ENCODE assay signal across 1 cellular context in genomic region chr12:128091931-128092330, GRCh38.
TF ChIP-seq lines count a peak whose summit lies in the region.

No MANE protein-coding gene starts in this region.

TF ChIP-seq in H1, 55 proteins besides CTCF, POLR2A, EP300 and RAD21:
- TF ChIP-seq KDM4A (IDR thresholded peaks at IDR 0.05; ENCODE audit: low read depth, low read length, severe bottlenecking) (no peak), CREB1 (IDR thresholded peaks at IDR 0.05) (no peak), E2F6 (IDR thresholded peaks at IDR 0.05) (no peak), POLR2AphosphoS5 (IDR thresholded peaks at IDR 0.05; ENCODE audit: low read depth, low read length) (no peak), SAP30 (IDR thresholded peaks at IDR 0.05; ENCODE audit: insufficient read depth, insufficient replicate concordance, low read length) (no peak), RXRA (IDR thresholded peaks at IDR 0.05; ENCODE audit: insufficient read depth, low read depth, low read length) (no peak), ZNF274 (IDR thresholded peaks at IDR 0.05; ENCODE audit: borderline replicate concordance, extremely low read depth, low read length) (no peak), RFX5 (IDR thresholded peaks at IDR 0.05; ENCODE audit: borderline replicate concordance, low read depth, low read length) (no peak), NANOG (IDR thresholded peaks at IDR 0.05; ENCODE audit: insufficient read depth, low read depth, low read length, poor library complexity, severe bottlenecking) (no peak), HDAC6 (IDR thresholded peaks at IDR 0.05; ENCODE audit: low read depth, low read length) (no peak), JUN (IDR thresholded peaks at IDR 0.05; ENCODE audit: low read depth, low read length) (no peak), TEAD4 (IDR thresholded peaks at IDR 0.05; ENCODE audit: low read depth, low read length) (no peak), BCL11A (IDR thresholded peaks at IDR 0.05; ENCODE audit: low read depth in 2 of 2, low read length in 2 of 2) (no peak)
TF ChIP-seq in H1: peak in this region for 0.
